8 cellular contexts compared by ENCODE assay signal in the genomic region with DNA sequence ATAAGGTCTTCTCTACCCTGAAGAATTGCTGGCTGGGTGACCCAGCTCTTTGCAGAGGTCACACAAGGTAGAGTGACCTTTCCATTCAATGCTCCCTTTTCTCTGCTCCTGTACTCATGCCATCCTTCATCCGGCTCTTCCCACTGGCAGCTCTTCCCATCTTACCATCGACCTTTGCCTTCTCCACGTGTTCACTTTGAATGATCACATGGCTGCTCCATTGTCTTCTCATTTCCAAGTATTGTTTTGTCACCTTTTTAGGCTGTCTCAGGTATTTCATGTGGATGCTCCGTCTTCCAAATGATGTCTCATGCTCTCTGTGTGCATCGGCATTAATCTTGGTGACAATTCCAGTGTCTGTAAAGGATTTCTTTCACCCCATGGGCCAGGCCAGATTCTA.
"Had no signal": no experiment of that assay in that cellular context is flagged by ENCODE, and none has a peak within 500 bp of the region (broad histone marks: within the 10 kb centered on the region; RNA-seq: fewer than 3 reads in every experiment).

No MANE protein-coding gene starts in this region.

- H3K4me3 ChIP-seq: GM12878 had no signal

- ATAC-seq: GM12878 had no signal

- DNase-seq: GDM1, GF-D8 had no signal

- FAIRE-seq: G401.6, GM12878, GM12891, GM12892, GM18507, GM19239 had no signal
